Comparison of ENCODE assay signal across 16 cellular contexts in the genomic region with DNA sequence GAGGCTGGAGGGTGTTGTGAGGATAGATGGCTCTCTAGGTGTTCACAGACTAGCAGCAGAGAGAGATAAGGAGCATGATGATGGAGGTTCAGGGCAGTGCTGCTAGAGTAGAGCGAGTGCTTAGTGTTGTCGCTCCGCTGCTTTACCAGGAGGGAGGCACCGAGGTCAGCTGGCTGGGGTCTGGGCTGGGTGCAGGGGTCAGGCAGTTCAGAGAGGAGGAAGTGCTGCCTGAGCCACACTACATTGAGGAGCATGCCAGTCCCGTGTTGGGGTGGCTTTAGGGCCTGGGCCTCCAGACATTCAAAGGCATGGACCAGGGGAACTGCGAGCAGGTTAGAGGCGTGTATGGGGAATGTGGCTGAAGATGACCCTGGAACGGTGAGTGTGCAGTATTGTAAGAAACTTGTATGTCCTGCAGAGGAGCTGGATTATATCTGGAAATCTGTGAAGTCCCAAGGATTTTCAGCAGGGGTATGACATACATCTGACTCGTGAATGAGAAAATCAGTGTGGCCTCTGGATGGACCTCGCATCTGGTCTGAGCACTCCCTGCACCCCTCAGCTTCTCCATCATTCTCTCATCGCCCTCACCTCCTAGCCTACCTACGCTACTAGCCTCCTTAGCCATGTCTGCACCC.
DNase-seq lines count a peak whose midpoint lies in the region; ATAC-seq and TF ChIP-seq lines count a peak whose summit lies in the region.
"Had no signal": no experiment of that assay in that cellular context is flagged by ENCODE, and none has a peak within 500 bp of the region (broad histone marks: within the 10 kb centered on the region; RNA-seq: fewer than 3 reads in every experiment).

No MANE protein-coding gene starts in this region.

- no peak for TF ChIP-seq CTCF in chondrocyte (IDR thresholded peaks at IDR 0.05)
- no peak for TF ChIP-seq CTCF in tibial nerve (IDR thresholded peaks at IDR 0.05)
- no peak for TF ChIP-seq CTCF in Peyer's patch (IDR thresholded peaks at IDR 0.05)
- TF ChIP-seq CTCF in prostate gland (IDR thresholded peaks at IDR 0.05): no peak

- peaks cover 0 to 5% of the 10 kb centered on the region in 2 donors for H3K4me1 ChIP-seq in muscle layer of duodenum (ENCODE audit: control insufficient read depth in 1 of 2, insufficient read depth in 2 of 2, low read length in 2 of 2)
- peaks cover 0 to 51% (median 7%) of the 10 kb centered on the region in 4 donors for H3K4me1 ChIP-seq in tibial nerve
- peaks cover 0 to 2% (median 0%) of the 10 kb centered on the region in 4 donors for H3K4me1 ChIP-seq in Peyer's patch
- H3K4me1 ChIP-seq in prostate gland (replicated peaks): no peaks in the 10 kb centered on the region
- H3K4me1 ChIP-seq: A549 had no signal

- H3K4me1 Mint-ChIP-seq in activated naive CD4-positive, alpha-beta T cell treated with anti-CD3 and anti-CD28 coated beads, Interleukin-2, amount 50 U/mL, for 24 hours: peaks cover 26% of the 10 kb centered on the region
- peaks cover 27% of the 10 kb centered on the region for H3K4me1 Mint-ChIP-seq in chondrocyte (ENCODE audit: low read depth)

- TF ChIP-seq POLR2A in tibial nerve (IDR thresholded peaks at IDR 0.05) (no peak), Peyer's patch (IDR thresholded peaks at IDR 0.05) (no peak), prostate gland (IDR thresholded peaks at IDR 0.05) (no peak)

- no peak for TF ChIP-seq EP300 in tibial nerve (IDR thresholded peaks at IDR 0.05)

- H3K9me3 ChIP-seq in muscle layer of duodenum (ENCODE audit: control insufficient read depth in 1 of 2, low read length in 2 of 2) (no peaks in the 10 kb centered on the region), tibial nerve (no peaks in the 10 kb centered on the region), Peyer's patch (no peaks in the 10 kb centered on the region), prostate gland (no peaks in the 10 kb centered on the region)
- H3K9me3 ChIP-seq: A549 had no signal

- no peaks in the 10 kb centered on the region for H3K27me3 Mint-ChIP-seq in activated naive CD4-positive, alpha-beta T cell treated with anti-CD3 and anti-CD28 coated beads, Interleukin-2, amount 50 U/mL, for 24 hours
- no peaks in the 10 kb centered on the region for H3K27me3 Mint-ChIP-seq in chondrocyte (ENCODE audit: low read depth)

- WGBS in tibial nerve, 2 donors: 90 to 93% methylated on average over 12 of the region's 12 CpGs
- 96% methylated on average over 12 of the region's 12 CpGs for whole genome bisulfite sequencing in prostate gland

- H3K9me3 Mint-ChIP-seq in activated naive CD4-positive, alpha-beta T cell treated with anti-CD3 and anti-CD28 coated beads, Interleukin-2, amount 50 U/mL, for 24 hours: no peaks in the 10 kb centered on the region
- no peaks in the 10 kb centered on the region for H3K9me3 Mint-ChIP-seq in activated naive CD4-positive, alpha-beta T cell treated with anti-CD3 and anti-CD28 coated beads, Interleukin-2, amount 50 U/mL, for 72 hours
- H3K9me3 Mint-ChIP-seq in chondrocyte (ENCODE audit: low read depth): no peaks in the 10 kb centered on the region
- H3K9me3 Mint-ChIP-seq: activated naive CD4-positive, alpha-beta T cell treated with anti-CD3 and anti-CD28 coated beads for 36 hours had no signal

- DNase-seq in activated naive CD4-positive, alpha-beta T cell treated with anti-CD3 and anti-CD28 coated beads, Interleukin-2, amount 50 U/mL, for 72 hours (ENCODE audit: low spot score in 2 of 2): no peak
- DNase-seq in chondrocyte (ENCODE audit: low spot score): no peak
- DNase-seq in tibial nerve (ENCODE audit: low spot score in 2 of 2): no peak
- DNase-seq in HPDE6-E6E7 (ENCODE audit: extremely low spot score): no peak
- DNase-seq in Peyer's patch: no peak
- DNase-seq in prostate gland (ENCODE audit: low spot score): no peak
- DNase-seq: activated naive CD4-positive, alpha-beta T cell treated with anti-CD3 and anti-CD28 coated beads for 36 hours; cortex of kidney; GF-D8; NCI-H187 treated with DMSO at 0.1 percent for 48 hours; NCI-H774; SHP77 treated with DMSO at 0.1 percent for 48 hours had no signal

- no peak overlapping the region for H3K4me3 ChIP-seq in muscle layer of duodenum (ENCODE audit: low read depth in 1 of 2, low read length in 2 of 2)
- no peak overlapping the region for H3K4me3 ChIP-seq in tibial nerve
- H3K4me3 ChIP-seq in Peyer's patch: no peak overlapping the region
- H3K4me3 ChIP-seq in prostate gland: no peak overlapping the region
- H3K4me3 ChIP-seq: A549 had no signal

- peak overlapping the region; percentile 27 for H3K27ac Mint-ChIP-seq in activated naive CD4-positive, alpha-beta T cell treated with anti-CD3 and anti-CD28 coated beads, Interleukin-2, amount 50 U/mL, for 24 hours
- H3K27ac Mint-ChIP-seq in activated naive CD4-positive, alpha-beta T cell treated with anti-CD3 and anti-CD28 coated beads, Interleukin-2, amount 50 U/mL, for 72 hours: peak overlapping the region in 1 of 2 donors; percentile 1
- H3K27ac Mint-ChIP-seq in chondrocyte (ENCODE audit: unreplicated experiment): peak overlapping the region; percentile 51
- H3K27ac Mint-ChIP-seq: activated naive CD4-positive, alpha-beta T cell treated with anti-CD3 and anti-CD28 coated beads for 36 hours had no signal

- ATAC-seq in activated naive CD4-positive, alpha-beta T cell treated with anti-CD3 and anti-CD28 coated beads, Interleukin-2, amount 50 U/mL, for 72 hours: no peak
- ATAC-seq: A549 had no signal

- H3K36me3 ChIP-seq in muscle layer of duodenum (ENCODE audit: control insufficient read depth in 1 of 2, insufficient read depth in 2 of 2, low read length in 2 of 2) (peaks cover 42 to 60% of the 10 kb centered on the region in 2 donors), tibial nerve (peaks cover 0 to 64% (median 12%) of the 10 kb centered on the region in 3 donors), Peyer's patch (peaks cover 0 to 79% (median 0%) of the 10 kb centered on the region in 3 donors), prostate gland (peaks cover 3% of the 10 kb centered on the region in 2 donors)

- no peak overlapping the region for H3K4me3 Mint-ChIP-seq in activated naive CD4-positive, alpha-beta T cell treated with anti-CD3 and anti-CD28 coated beads, Interleukin-2, amount 50 U/mL, for 24 hours
- H3K4me3 Mint-ChIP-seq in chondrocyte (ENCODE audit: unreplicated experiment): no peak overlapping the region
- H3K4me3 Mint-ChIP-seq: activated naive CD4-positive, alpha-beta T cell treated with anti-CD3 and anti-CD28 coated beads for 36 hours had no signal

- intact Hi-C loops in prostate gland (cut with DNase I): no loop called here

- peak overlapping the region; percentile 34 for H3K27ac ChIP-seq in muscle layer of duodenum (ENCODE audit: low read length)
- peak overlapping the region in 3 of 4 donors; percentile 24 to 51 (median 45) for H3K27ac ChIP-seq in tibial nerve
- no peak overlapping the region for H3K27ac ChIP-seq in Peyer's patch
- H3K27ac ChIP-seq in prostate gland: no peak overlapping the region
- H3K27ac ChIP-seq: A549, HL-60 had no signal

- H3K36me3 Mint-ChIP-seq in activated naive CD4-positive, alpha-beta T cell treated with anti-CD3 and anti-CD28 coated beads, Interleukin-2, amount 50 U/mL, for 24 hours: peaks cover 27% of the 10 kb centered on the region
- peaks cover 9 to 23% of the 10 kb centered on the region in 2 donors for H3K36me3 Mint-ChIP-seq in activated naive CD4-positive, alpha-beta T cell treated with anti-CD3 and anti-CD28 coated beads, Interleukin-2, amount 50 U/mL, for 72 hours
- H3K36me3 Mint-ChIP-seq in chondrocyte (ENCODE audit: low read depth): peaks cover 51% of the 10 kb centered on the region

- H3K27me3 ChIP-seq in muscle layer of duodenum (ENCODE audit: low read depth, low read length) (no peaks in the 10 kb centered on the region), tibial nerve (no peaks in the 10 kb centered on the region), Peyer's patch (no peaks in the 10 kb centered on the region), prostate gland (replicated peaks; ENCODE audit: insufficient read depth) (no peaks in the 10 kb centered on the region)

Comparison
In these comparisons a context has a peak if more than half of its experiments do, and no peak if none do; other contexts are left out.
1. H3K27ac ChIP-seq: peak in muscle layer of duodenum (single experiment) and tibial nerve (3 of 4); none in Peyer's patch (0 of 4) and prostate gland (0 of 2).